23 cellular contexts compared by ENCODE assay signal in the genomic region with DNA sequence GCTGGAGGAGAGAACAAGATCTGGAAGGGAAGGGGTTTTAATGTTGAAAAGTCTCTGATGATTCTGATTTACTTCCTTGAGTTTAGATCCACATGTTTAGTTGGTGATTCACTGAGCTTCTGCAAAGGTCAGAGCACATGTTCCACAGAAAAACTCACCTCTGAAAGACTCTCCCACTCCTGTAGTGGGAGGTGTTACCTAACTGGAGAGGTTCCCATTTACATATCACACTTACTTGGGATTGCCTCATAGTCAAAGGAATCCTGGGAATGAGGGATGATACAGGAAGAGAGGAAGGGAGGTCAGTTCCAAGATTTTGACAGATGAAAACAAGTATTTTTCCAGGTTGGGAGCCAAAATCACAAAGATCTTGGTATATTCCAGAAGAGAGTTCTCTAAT. TPM values are rescaled to one million over a fixed set of nuclear protein-coding genes. Genes with fewer than 3 reads are reported as not detected.
A peak's percentile ranks its signal among the peaks of the same experiment; 100 is the strongest.
DNase-seq lines count a peak whose midpoint lies in the region; FAIRE-seq and TF ChIP-seq lines count a peak whose summit lies in the region.
"Had no signal": no experiment of that assay in that cellular context is flagged by ENCODE, and none has a peak within 500 bp of the region (broad histone marks: within the 10 kb centered on the region; RNA-seq: fewer than 3 reads in every experiment).

No MANE protein-coding gene starts in this region.

- peak; percentile 9 for DNase-seq in ACHN
- DNase-seq in GM23248: peak; percentile 14
- DNase-seq in amniotic epithelial cell (ENCODE audit: low read depth): peak; percentile 1
- DNase-seq in keratinocyte (ENCODE audit: low read depth, low spot score): no peak
- no peak for DNase-seq in NCI-H2227 treated with DMSO at 0.1 percent for 48 hours (lab: John Stamatoyannopoulos, UW)
- DNase-seq in sigmoid colon: no peak
- no peak for DNase-seq in GM03348 (ENCODE audit: low spot score)
- no peak for DNase-seq in activated naive CD4-positive, alpha-beta T cell (lab: John Stamatoyannopoulos, UW)
- DNase-seq: activated B cell treated with CpG ODN at 0.5 μM for 24 hours; activated naive CD4-positive, alpha-beta T cell treated with anti-CD3 and anti-CD28 coated beads, Interleukin-2, amount 50 U/mL, for 16 hours; aorta; COR-L47; head of caudate nucleus; Kasumi-1; left lung; naive thymus-derived CD4-positive, alpha-beta T cell; NCI-H1048; NCI-H1930; NCI-H748 treated with DMSO at 0.1 percent for 48 hours; ovary; T1000 had no signal

- H2AFZ ChIP-seq in GM23248 (no peak overlapping the region), keratinocyte (ENCODE audit: control insufficient read depth, low read length) (no peak overlapping the region)

- peaks cover 10% of the 10 kb centered on the region for H3K79me2 ChIP-seq in GM23248 (ENCODE audit: insufficient read depth)
- no peaks in the 10 kb centered on the region for H3K79me2 ChIP-seq in keratinocyte (ENCODE audit: control insufficient read depth, insufficient read depth, low read length)

- H3K9ac ChIP-seq in GM23248 (no peak overlapping the region), keratinocyte (ENCODE audit: control insufficient read depth, extremely low read depth, insufficient read depth, low read length) (no peak overlapping the region)

- H3K27me3 ChIP-seq in GM23248 (replicated peaks; ENCODE audit: insufficient read depth) (no peaks in the 10 kb centered on the region), keratinocyte (ENCODE audit: control insufficient read depth, extremely low read depth, insufficient read depth, low read length) (no peaks in the 10 kb centered on the region), sigmoid colon (no peaks in the 10 kb centered on the region)
- H3K27me3 ChIP-seq: ovary had no signal

- TF ChIP-seq POLR2A in sigmoid colon (IDR thresholded peaks at IDR 0.05): no peak

- H3K4me2 ChIP-seq in GM23248 (ENCODE audit: unreplicated experiment) (no peak overlapping the region), keratinocyte (ENCODE audit: control insufficient read depth, extremely low read depth, insufficient read depth, low read depth, low read length) (peak overlapping the region; percentile 0)

- intact Hi-C loops in sigmoid colon (cut with DNase I): no loop called here

- H4K20me1 ChIP-seq in GM23248 (ENCODE audit: insufficient read depth): no peaks in the 10 kb centered on the region
- H4K20me1 ChIP-seq in keratinocyte (ENCODE audit: control insufficient read depth, extremely low read depth, insufficient read depth, low read length): no peaks in the 10 kb centered on the region

- H3K4me3 ChIP-seq in GM23248 (no peak overlapping the region), keratinocyte (ENCODE audit: control insufficient read depth in 2 of 3, extremely low read depth in 1 of 3, insufficient read depth in 2 of 3, low read depth in 1 of 3, low read length in 3 of 3) (no peak overlapping the region), sigmoid colon (no peak overlapping the region)
- H3K4me3 ChIP-seq: left lung, ovary, suprapubic skin had no signal

- no peaks in the 10 kb centered on the region for H3K9me3 ChIP-seq in GM23248 (ENCODE audit: low read depth)
- H3K9me3 ChIP-seq in keratinocyte (ENCODE audit: control insufficient read depth, low read depth, low read length): no peaks in the 10 kb centered on the region
- peaks cover 0 to 2% (median 0%) of the 10 kb centered on the region in 4 donors for H3K9me3 ChIP-seq in sigmoid colon
- H3K9me3 ChIP-seq: left lung, ovary, suprapubic skin had no signal

- H3K9me1 ChIP-seq in keratinocyte (ENCODE audit: control insufficient read depth, extremely low read depth, insufficient read depth, low read length): no peaks in the 10 kb centered on the region

- no peak overlapping the region for H3K27ac ChIP-seq in GM23248
- H3K27ac ChIP-seq in keratinocyte (ENCODE audit: control insufficient read depth, insufficient read depth, low read length): no peak overlapping the region
- H3K27ac ChIP-seq in sigmoid colon: no peak overlapping the region
- H3K27ac ChIP-seq: left lung, ovary, suprapubic skin had no signal

- no peaks in the 10 kb centered on the region for H3K36me3 ChIP-seq in GM23248 (ENCODE audit: low read depth)
- no peaks in the 10 kb centered on the region for H3K36me3 ChIP-seq in keratinocyte (ENCODE audit: control insufficient read depth in 2 of 2, extremely low read depth in 1 of 2, insufficient read depth in 2 of 2, low read length in 2 of 2)
- no peaks in the 10 kb centered on the region for H3K36me3 ChIP-seq in sigmoid colon
- H3K36me3 ChIP-seq: left lung, ovary, suprapubic skin had no signal

- peak; percentile 83 for FAIRE-seq in keratinocyte (lab: Jason Lieb, UNC)

- dilution Hi-C loops in keratinocyte (cut with MboI; ENCODE audit: extremely low pct_ligation_motif_present, low sequenced_read_pairs): no loop called here

- in situ Hi-C loops in ACHN (cut with HindIII; ENCODE audit: low pct_ligation_motif_present, low pct_unique_long_range_greater_than_20kb, low sequenced_read_pairs): no loop called here
- in situ Hi-C loops in GM23248 (cut with MboI): no loop called here

- no peak for TF ChIP-seq EP300 in sigmoid colon (IDR thresholded peaks at IDR 0.05)

- TF ChIP-seq CTCF in keratinocyte (optimal IDR thresholded peaks at IDR 0.05 in 1 of 3, IDR thresholded peaks at IDR 0.05 in 1 of 3, conservative IDR thresholded peaks at IDR 0.05 in 1 of 3; ENCODE audit: extremely low read depth in 1 of 3, insufficient read depth in 2 of 3, low read length in 3 of 3) (no peak), sigmoid colon (IDR thresholded peaks at IDR 0.05) (no peak)

- no peaks in the 10 kb centered on the region for H3K9me2 ChIP-seq in GM23248 (ENCODE audit: insufficient read depth)

- peaks cover 26% of the 10 kb centered on the region for H3F3A ChIP-seq in GM23248 (ENCODE audit: insufficient read depth)

- H3K4me1 ChIP-seq in GM23248 (ENCODE audit: insufficient read depth) (peaks cover 28% of the 10 kb centered on the region), keratinocyte (ENCODE audit: control insufficient read depth, extremely low read depth, insufficient read depth, low read length) (peaks cover 18% of the 10 kb centered on the region), sigmoid colon (peaks cover 0 to 21% (median 15%) of the 10 kb centered on the region in 4 donors)

RNA-seq across cellular contexts. Expression of gene NTNG1, which starts 2.7 kb away (rescaled TPM):
- 14.4 and 14.7 TPM in 2 replicates for total RNA-seq in GM23248 (2014; rRNA removed; shearing (Covaris generic))
- polyA plus RNA-seq in GM23248 (2016; fragmentation: Nextera tagmentation; extraction: Ambion mirVana): 16.0 and 17.4 TPM in 2 replicates
- polyA plus RNA-seq in keratinocyte: 3.2 to 8.5 TPM (median 8.1 TPM) in 3 replicates
- polyA plus RNA-seq in keratinocyte (2011; ENCODE audit: low read depth): 0.46 TPM
- 2.8 and 5.5 TPM in 2 replicates for polyA plus RNA-seq in keratinocyte (2011; cell fraction: cytosol; rRNA removed)
- 7.7 and 8.7 TPM in 2 replicates for polyA plus RNA-seq in keratinocyte (2011; cell fraction: nucleus; rRNA removed)
- polyA plus RNA-seq in keratinocyte (2012; ENCODE audit: low replicate concordance): 0.61 and 5.4 TPM in 2 replicates
- polyA minus RNA-seq in keratinocyte: 1.5 to 11.0 TPM (median 4.6 TPM) in 3 replicates
- polyA minus RNA-seq in keratinocyte (2011; cell fraction: cytosol; rRNA and poly(A)+ RNA removed): 3.6 TPM
- polyA minus RNA-seq in keratinocyte (2011; cell fraction: nucleus; rRNA and poly(A)+ RNA removed): 10.2 and 15.0 TPM in 2 replicates
- 10 to 100 TPM in 3 of 4 donors, 1 to 10 TPM in 1; 8.6 to 32.5 (median 14.1) TPM for total RNA-seq in sigmoid colon
- polyA plus RNA-seq in sigmoid colon: under 1 TPM in 2 of 3 donors, not detected in 1; under 0.01 to 0.73 TPM
- total RNA-seq: activated T-helper 1 cell treated with anti-CD3 and anti-CD28 coated beads, Interleukin-12 subunit alpha, Interleukin-12 subunit beta, Interleukin-2, Interleukin-4 antibody, amounts not matched to agents 30 ng/mL and 10 ng/mL and 1 ng/mL, durations not matched to agents 14 hours and 24 hours and 36 hours; naive thymus-derived CD4-positive, alpha-beta T cell had no signal
- polyA plus RNA-seq: aorta; naive thymus-derived CD4-positive, alpha-beta T cell had no signal

Comparison
In these comparisons a context has a peak if more than half of its experiments do, and no peak if none do; other contexts are left out.
1. DNase-seq: peak in ACHN (single experiment), GM23248 (single experiment) and amniotic epithelial cell (single experiment); none in keratinocyte (single experiment), NCI-H2227 treated with DMSO at 0.1 percent for 48 hours (single experiment), sigmoid colon (single experiment), GM03348 (single experiment) and activated naive CD4-positive, alpha-beta T cell (0 of 4).